ENCODE assay signal across 1 cellular context in the genomic region with DNA sequence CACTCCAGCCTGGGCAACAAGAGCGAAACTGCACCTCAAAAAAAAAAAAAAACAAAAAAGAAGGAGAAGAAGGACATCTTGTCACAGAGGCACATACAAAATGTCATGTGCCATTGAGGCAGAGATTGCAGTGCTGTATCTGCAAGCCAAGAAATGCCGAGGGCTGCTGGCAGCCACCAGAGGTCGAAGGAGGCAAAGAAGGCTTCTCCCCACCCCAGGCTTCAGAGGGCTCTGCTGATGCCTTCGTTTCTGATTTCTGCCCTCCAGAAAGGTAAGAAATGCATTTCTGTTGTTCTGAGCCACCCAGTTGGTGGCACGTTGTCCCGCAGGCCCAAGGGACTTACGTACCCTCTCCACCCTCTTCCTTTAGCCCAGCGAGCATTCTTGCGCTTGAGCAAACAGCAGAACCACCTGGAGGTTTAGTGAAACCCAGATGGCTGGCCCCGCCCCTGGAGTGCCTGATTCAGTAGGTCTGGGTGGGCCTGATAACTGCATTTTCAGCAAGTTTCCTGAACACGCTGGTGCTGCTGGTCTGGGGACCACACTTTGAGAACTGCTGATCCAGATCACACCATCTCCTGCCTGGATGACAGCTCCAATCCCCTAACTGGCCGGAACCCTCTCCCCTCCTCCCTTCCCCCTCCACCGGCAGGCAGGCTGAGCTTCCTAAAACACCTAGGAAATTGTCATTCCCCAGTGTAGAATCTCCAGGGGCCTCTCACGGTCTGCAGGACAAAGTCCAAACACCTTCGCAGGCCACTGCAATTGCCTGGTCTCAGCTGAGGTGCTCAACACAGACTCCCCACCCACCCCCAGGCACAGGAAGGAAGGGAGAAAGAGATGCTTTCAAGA.
TF ChIP-seq lines count a peak whose summit lies in the region.

No MANE protein-coding gene starts in this region.

TF ChIP-seq in HepG2, 621 proteins besides CTCF, POLR2A, EP300 and RAD21 (continued from another document and continues in another):
- TF ChIP-seq, protein P1, sequence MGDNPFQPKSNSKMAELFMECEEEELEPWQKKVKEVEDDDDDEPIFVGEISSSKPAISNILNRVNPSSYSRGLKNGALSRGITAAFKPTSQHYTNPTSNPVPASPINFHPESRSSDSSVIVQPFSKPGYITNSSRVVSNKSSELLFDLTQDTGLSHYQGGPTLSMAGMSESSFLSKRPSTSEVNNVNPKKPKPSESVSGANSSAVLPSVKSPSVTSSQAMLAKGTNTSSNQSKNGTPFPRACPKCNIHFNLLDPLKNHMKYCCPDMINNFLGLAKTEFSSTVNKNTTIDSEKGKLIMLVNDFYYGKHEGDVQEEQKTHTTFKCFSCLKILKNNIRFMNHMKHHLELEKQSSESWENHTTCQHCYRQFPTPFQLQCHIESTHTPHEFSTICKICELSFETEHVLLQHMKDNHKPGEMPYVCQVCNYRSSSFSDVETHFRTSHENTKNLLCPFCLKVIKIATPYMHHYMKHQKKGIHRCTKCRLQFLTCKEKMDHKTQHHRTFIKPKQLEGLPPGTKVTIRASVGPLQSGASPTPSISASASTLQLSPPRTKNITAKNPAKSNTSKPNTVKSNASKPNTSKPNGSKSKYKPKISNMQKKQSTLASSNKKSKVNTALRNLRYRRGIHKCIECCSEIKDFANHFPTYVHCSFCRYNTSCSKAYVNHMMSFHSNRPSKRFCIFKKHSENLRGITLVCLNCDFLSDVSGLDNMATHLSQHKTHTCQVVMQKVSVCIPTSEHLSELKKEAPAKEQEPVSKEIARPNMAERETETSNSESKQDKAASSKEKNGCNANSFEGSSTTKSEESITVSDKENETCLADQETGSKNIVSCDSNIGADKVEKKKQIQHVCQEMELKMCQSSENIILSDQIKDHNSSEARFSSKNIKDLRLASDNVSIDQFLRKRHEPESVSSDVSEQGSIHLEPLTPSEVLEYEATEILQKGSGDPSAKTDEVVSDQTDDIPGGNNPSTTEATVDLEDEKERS (CRISPR knock-in tag; IDR thresholded peaks at IDR 0.05): peak; percentile 66; the same call in 1 of the 2 replicates
- TF ChIP-seq, protein P2, sequence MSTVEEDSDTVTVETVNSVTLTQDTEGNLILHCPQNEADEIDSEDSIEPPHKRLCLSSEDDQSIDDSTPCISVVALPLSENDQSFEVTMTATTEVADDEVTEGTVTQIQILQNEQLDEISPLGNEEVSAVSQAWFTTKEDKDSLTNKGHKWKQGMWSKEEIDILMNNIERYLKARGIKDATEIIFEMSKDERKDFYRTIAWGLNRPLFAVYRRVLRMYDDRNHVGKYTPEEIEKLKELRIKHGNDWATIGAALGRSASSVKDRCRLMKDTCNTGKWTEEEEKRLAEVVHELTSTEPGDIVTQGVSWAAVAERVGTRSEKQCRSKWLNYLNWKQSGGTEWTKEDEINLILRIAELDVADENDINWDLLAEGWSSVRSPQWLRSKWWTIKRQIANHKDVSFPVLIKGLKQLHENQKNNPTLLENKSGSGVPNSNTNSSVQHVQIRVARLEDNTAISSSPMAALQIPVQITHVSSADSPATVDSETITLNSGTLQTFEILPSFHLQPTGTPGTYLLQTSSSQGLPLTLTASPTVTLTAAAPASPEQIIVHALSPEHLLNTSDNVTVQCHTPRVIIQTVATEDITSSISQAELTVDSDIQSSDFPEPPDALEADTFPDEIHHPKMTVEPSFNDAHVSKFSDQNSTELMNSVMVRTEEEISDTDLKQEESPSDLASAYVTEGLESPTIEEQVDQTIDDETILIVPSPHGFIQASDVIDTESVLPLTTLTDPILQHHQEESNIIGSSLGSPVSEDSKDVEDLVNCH (CRISPR knock-in tag; IDR thresholded peaks at IDR 0.05): no peak
- TF ChIP-seq RARA (CRISPR knock-in tag; IDR thresholded peaks at IDR 0.05) (peak; percentile 32; the same call in 1 of the 2 replicates), ZNF589 (CRISPR knock-in tag; conservative IDR thresholded peaks at IDR 0.05) (no peak), ZFP90 (CRISPR knock-in tag; IDR thresholded peaks at IDR 0.05; ENCODE audit: borderline replicate concordance) (0 out of 2 replicates have a peak, but pooled peaks have one; percentile 62), MTA1 (CRISPR knock-in tag; IDR thresholded peaks at IDR 0.05; ENCODE audit: borderline replicate concordance) (0 out of 2 replicates have a peak, but pooled peaks have one; percentile 15), ZNF883 (CRISPR knock-in tag; IDR thresholded peaks at IDR 0.05; ENCODE audit: not compliant biosample characterization) (no peak), NFKB2 (CRISPR knock-in tag; IDR thresholded peaks at IDR 0.05; ENCODE audit: borderline replicate concordance) (0 out of 2 replicates have a peak, but pooled peaks have one; percentile 12), HNRNPL (IDR thresholded peaks at IDR 0.05; ENCODE audit: low read depth, low read length) (peak; percentile 68; the same call in 1 of the 2 replicates), ZMYM4 (CRISPR knock-in tag; IDR thresholded peaks at IDR 0.05) (peak; percentile 63), ZSCAN31 (CRISPR knock-in tag; IDR thresholded peaks at IDR 0.05; ENCODE audit: low read depth) (peak; percentile 37; the same call in 1 of the 2 replicates), CREM (IDR thresholded peaks at IDR 0.05) (peak; percentile 49; the same call in 1 of the 2 replicates), CREM (CRISPR knock-in tag; IDR thresholded peaks at IDR 0.05) (no peak), SP5 (CRISPR knock-in tag; IDR thresholded peaks at IDR 0.05; ENCODE audit: borderline replicate concordance, low read depth) (peak; percentile 46; the same call in 1 of the 2 replicates)
- TF ChIP-seq, protein P3, sequence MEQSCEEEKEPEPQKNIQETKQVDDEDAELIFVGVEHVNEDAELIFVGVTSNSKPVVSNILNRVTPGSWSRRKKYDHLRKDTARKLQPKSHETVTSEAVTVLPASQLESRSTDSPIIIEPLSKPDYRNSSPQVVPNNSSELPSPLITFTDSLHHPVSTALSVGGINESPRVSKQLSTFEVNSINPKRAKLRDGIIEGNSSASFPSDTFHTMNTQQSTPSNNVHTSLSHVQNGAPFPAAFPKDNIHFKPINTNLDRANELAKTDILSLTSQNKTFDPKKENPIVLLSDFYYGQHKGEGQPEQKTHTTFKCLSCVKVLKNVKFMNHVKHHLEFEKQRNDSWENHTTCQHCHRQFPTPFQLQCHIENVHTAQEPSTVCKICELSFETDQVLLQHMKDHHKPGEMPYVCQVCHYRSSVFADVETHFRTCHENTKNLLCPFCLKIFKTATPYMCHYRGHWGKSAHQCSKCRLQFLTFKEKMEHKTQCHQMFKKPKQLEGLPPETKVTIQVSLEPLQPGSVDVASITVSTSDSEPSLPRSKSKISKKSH (CRISPR knock-in tag; IDR thresholded peaks at IDR 0.05; ENCODE audit: borderline replicate concordance): peak; percentile 24; the same call in 1 of the 2 replicates
- TF ChIP-seq, protein P4, sequence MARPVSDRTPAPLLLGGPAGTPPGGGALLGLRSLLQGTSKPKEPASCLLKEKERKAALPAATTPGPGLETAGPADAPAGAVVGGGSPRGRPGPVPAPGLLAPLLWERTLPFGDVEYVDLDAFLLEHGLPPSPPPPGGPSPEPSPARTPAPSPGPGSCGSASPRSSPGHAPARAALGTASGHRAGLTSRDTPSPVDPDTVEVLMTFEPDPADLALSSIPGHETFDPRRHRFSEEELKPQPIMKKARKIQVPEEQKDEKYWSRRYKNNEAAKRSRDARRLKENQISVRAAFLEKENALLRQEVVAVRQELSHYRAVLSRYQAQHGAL (CRISPR knock-in tag; IDR thresholded peaks at IDR 0.05; ENCODE audit: not compliant biosample characterization): peak; percentile 42
- TF ChIP-seq, protein P5, sequence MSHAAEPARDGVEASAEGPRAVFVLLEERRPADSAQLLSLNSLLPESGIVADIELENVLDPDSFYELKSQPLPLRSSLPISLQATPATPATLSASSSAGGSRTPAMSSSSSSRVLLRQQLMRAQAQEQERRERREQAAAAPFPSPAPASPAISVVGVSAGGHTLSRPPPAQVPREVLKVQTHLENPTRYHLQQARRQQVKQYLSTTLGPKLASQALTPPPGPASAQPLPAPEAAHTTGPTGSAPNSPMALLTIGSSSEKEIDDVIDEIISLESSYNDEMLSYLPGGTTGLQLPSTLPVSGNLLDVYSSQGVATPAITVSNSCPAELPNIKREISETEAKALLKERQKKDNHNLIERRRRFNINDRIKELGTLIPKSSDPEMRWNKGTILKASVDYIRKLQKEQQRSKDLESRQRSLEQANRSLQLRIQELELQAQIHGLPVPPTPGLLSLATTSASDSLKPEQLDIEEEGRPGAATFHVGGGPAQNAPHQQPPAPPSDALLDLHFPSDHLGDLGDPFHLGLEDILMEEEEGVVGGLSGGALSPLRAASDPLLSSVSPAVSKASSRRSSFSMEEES (CRISPR knock-in tag; IDR thresholded peaks at IDR 0.05): no peak
- TF ChIP-seq, protein P6, sequence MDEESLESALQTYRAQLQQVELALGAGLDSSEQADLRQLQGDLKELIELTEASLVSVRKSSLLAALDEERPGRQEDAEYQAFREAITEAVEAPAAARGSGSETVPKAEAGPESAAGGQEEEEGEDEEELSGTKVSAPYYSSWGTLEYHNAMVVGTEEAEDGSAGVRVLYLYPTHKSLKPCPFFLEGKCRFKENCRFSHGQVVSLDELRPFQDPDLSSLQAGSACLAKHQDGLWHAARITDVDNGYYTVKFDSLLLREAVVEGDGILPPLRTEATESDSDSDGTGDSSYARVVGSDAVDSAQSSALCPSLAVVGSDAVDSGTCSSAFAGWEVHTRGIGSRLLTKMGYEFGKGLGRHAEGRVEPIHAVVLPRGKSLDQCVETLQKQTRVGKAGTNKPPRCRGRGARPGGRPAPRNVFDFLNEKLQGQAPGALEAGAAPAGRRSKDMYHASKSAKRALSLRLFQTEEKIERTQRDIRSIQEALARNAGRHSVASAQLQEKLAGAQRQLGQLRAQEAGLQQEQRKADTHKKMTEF (CRISPR knock-in tag; IDR thresholded peaks at IDR 0.05): peak; percentile 34; the same call in 1 of the 2 replicates
- TF ChIP-seq, protein P7, sequence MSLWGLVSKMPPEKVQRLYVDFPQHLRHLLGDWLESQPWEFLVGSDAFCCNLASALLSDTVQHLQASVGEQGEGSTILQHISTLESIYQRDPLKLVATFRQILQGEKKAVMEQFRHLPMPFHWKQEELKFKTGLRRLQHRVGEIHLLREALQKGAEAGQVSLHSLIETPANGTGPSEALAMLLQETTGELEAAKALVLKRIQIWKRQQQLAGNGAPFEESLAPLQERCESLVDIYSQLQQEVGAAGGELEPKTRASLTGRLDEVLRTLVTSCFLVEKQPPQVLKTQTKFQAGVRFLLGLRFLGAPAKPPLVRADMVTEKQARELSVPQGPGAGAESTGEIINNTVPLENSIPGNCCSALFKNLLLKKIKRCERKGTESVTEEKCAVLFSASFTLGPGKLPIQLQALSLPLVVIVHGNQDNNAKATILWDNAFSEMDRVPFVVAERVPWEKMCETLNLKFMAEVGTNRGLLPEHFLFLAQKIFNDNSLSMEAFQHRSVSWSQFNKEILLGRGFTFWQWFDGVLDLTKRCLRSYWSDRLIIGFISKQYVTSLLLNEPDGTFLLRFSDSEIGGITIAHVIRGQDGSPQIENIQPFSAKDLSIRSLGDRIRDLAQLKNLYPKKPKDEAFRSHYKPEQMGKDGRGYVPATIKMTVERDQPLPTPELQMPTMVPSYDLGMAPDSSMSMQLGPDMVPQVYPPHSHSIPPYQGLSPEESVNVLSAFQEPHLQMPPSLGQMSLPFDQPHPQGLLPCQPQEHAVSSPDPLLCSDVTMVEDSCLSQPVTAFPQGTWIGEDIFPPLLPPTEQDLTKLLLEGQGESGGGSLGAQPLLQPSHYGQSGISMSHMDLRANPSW (CRISPR knock-in tag; IDR thresholded peaks at IDR 0.05; ENCODE audit: borderline replicate concordance): 0 out of 2 replicates have a peak, but pooled peaks have one; percentile 36
- TF ChIP-seq, protein P8, sequence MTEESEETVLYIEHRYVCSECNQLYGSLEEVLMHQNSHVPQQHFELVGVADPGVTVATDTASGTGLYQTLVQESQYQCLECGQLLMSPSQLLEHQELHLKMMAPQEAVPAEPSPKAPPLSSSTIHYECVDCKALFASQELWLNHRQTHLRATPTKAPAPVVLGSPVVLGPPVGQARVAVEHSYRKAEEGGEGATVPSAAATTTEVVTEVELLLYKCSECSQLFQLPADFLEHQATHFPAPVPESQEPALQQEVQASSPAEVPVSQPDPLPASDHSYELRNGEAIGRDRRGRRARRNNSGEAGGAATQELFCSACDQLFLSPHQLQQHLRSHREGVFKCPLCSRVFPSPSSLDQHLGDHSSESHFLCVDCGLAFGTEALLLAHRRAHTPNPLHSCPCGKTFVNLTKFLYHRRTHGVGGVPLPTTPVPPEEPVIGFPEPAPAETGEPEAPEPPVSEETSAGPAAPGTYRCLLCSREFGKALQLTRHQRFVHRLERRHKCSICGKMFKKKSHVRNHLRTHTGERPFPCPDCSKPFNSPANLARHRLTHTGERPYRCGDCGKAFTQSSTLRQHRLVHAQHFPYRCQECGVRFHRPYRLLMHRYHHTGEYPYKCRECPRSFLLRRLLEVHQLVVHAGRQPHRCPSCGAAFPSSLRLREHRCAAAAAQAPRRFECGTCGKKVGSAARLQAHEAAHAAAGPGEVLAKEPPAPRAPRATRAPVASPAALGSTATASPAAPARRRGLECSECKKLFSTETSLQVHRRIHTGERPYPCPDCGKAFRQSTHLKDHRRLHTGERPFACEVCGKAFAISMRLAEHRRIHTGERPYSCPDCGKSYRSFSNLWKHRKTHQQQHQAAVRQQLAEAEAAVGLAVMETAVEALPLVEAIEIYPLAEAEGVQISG (CRISPR knock-in tag; IDR thresholded peaks at IDR 0.05): peak; percentile 27; the same call in 1 of the 2 replicates
- TF ChIP-seq, protein P9, sequence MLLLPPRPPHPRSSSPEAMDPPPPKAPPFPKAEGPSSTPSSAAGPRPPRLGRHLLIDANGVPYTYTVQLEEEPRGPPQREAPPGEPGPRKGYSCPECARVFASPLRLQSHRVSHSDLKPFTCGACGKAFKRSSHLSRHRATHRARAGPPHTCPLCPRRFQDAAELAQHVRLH (CRISPR knock-in tag; IDR thresholded peaks at IDR 0.05; ENCODE audit: borderline replicate concordance, low read depth): peak; percentile 64; the same call in 1 of the 2 replicates
- TF ChIP-seq, protein P10, sequence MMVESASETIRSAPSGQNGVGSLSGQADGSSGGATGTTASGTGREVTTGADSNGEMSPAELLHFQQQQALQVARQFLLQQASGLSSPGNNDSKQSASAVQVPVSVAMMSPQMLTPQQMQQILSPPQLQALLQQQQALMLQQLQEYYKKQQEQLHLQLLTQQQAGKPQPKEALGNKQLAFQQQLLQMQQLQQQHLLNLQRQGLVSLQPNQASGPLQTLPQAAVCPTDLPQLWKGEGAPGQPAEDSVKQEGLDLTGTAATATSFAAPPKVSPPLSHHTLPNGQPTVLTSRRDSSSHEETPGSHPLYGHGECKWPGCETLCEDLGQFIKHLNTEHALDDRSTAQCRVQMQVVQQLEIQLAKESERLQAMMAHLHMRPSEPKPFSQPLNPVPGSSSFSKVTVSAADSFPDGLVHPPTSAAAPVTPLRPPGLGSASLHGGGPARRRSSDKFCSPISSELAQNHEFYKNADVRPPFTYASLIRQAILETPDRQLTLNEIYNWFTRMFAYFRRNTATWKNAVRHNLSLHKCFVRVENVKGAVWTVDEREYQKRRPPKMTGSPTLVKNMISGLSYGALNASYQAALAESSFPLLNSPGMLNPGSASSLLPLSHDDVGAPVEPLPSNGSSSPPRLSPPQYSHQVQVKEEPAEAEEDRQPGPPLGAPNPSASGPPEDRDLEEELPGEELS (CRISPR knock-in tag; IDR thresholded peaks at IDR 0.05): peak; percentile 66
- TF ChIP-seq, protein P11, sequence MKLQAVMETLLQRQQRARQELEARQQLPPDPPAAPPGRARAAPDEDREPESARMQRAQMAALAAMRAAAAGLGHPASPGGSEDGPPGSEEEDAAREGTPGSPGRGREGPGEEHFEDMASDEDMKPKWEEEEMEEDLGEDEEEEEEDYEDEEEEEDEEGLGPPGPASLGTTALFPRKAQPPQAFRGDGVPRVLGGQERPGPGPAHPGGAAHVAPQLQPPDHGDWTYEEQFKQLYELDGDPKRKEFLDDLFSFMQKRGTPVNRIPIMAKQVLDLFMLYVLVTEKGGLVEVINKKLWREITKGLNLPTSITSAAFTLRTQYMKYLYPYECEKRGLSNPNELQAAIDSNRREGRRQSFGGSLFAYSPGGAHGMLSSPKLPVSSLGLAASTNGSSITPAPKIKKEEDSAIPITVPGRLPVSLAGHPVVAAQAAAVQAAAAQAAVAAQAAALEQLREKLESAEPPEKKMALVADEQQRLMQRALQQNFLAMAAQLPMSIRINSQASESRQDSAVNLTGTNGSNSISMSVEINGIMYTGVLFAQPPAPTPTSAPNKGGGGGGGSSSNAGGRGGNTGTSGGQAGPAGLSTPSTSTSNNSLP (IDR thresholded peaks at IDR 0.05; ENCODE audit: low read depth, low read length): 0 out of 2 replicates have a peak, but pooled peaks have one; percentile 13
